8 cellular contexts compared by ENCODE assay signal in genomic region chr1:42420911-42421585, GRCh38. TPM values are rescaled to one million over a fixed set of nuclear protein-coding genes. Genes with fewer than 3 reads are reported as not detected.
DNase-seq lines count a peak whose midpoint lies in the region; ATAC-seq, FAIRE-seq and TF ChIP-seq lines count a peak whose summit lies in the region.

No MANE protein-coding gene starts in this region.

- no peaks in the 10 kb centered on the region for H3K79me2 ChIP-seq in K562 (ENCODE audit: control insufficient read depth, insufficient read depth, low read length)

- H3K4me1 ChIP-seq in K562 (replicated peaks in 1 of 2; ENCODE audit: control insufficient read depth in 2 of 2, insufficient read depth in 2 of 2, low read length in 2 of 2) = no peaks in the 10 kb centered on the region; a peak in 1 of 5 replicates
- peaks cover 14% of the 10 kb centered on the region for H3K4me1 ChIP-seq in lower lobe of right lung

- H3K27me3 Mint-ChIP-seq in stimulated activated naive CD8-positive, alpha-beta T cell treated with anti-CD3 and anti-CD28 coated beads, Interleukin-15, amount 100 ng/mL, for 72 hours = peaks cover 20% of the 10 kb centered on the region

- no peaks in the 10 kb centered on the region for H3K36me3 Mint-ChIP-seq in activated naive CD4-positive, alpha-beta T cell treated with anti-CD3 and anti-CD28 coated beads, Interleukin-2, amount 50 U/mL, for 72 hours

- no peak overlapping the region for H3K4me2 ChIP-seq in K562 (ENCODE audit: insufficient read depth, low read length)

- in situ Hi-C loops in K562 (cut with MboI) = no loop called here

- H3K27ac ChIP-seq in K562 (ENCODE audit: extremely low read depth, low read depth, low read length) (no peak overlapping the region), lower lobe of right lung (no peak overlapping the region)

- TF ChIP-seq RAD21 in K562 (CRISPR knock-in tag; conservative IDR thresholded peaks at IDR 0.05 in 1 of 2, IDR thresholded peaks at IDR 0.05 in 1 of 2) = no peak

- H3K27me3 ChIP-seq in K562 (ENCODE audit: control insufficient read depth in 2 of 2, insufficient read depth in 2 of 2, low read length in 2 of 2) (peaks cover 48 to 50% of the 10 kb centered on the region in 2 experiments), lower lobe of right lung (ENCODE audit: low read depth) (no peaks in the 10 kb centered on the region)

- no peaks in the 10 kb centered on the region for H4K20me1 ChIP-seq in K562 (replicated peaks; ENCODE audit: control insufficient read depth, insufficient read depth, low read length)

- no peak for TF ChIP-seq POLR2A in K562 (conservative IDR thresholded peaks at IDR 0.05)

- intact Hi-C loops in K562 (cut with micrococcal nuclease) (no loop called here), lower lobe of right lung (cut with DNase I) (no loop called here)

- H3K9ac ChIP-seq in K562 (ENCODE audit: insufficient read depth in 1 of 2, low read depth in 2 of 2, low read length in 2 of 2) = no peak overlapping the region

- POLR2A ChIA-PET in K562 (lab: Yijun Ruan, JAX) = interaction anchor here (0.5 kb wide), 1 partner anchor 143 kb away, joined by 3 read pairs; no protein-coding TSS in a partner anchor

- TF ChIP-seq EP300 in K562 (IDR thresholded peaks at IDR 0.05; ENCODE audit: low read length) = no peak

- no peak overlapping the region for H2AFZ ChIP-seq in K562 (ENCODE audit: low read depth, low read length)

- no peaks in the 10 kb centered on the region for H3K9me1 ChIP-seq in K562 (ENCODE audit: control insufficient read depth, insufficient read depth, low read length)

- 2% methylated on average over 10 of the region's 10 CpGs for WGBS in K562 (ENCODE audit: insufficient coverage, low coverage, missing lambda C conversion rate)

- H3K4me1 Mint-ChIP-seq in stimulated activated naive CD8-positive, alpha-beta T cell treated with anti-CD3 and anti-CD28 coated beads, Interleukin-15, amount 100 ng/mL, for 72 hours = no peaks in the 10 kb centered on the region

- no peaks in the 10 kb centered on the region for H3K9me3 ChIP-seq in K562 (replicated peaks; ENCODE audit: control insufficient read depth, insufficient read depth, low read depth, low read length)
- no peaks in the 10 kb centered on the region for H3K9me3 ChIP-seq in lower lobe of right lung

- TF ChIP-seq CTCF in AG09309 (IDR thresholded peaks at IDR 0.05; ENCODE audit: control insufficient read depth, insufficient read depth, low read depth, low read length, missing control alignments) (no peak), K562 (IDR thresholded peaks at IDR 0.05 in 2 of 3, conservative IDR thresholded peaks at IDR 0.05 in 1 of 3; ENCODE audit: insufficient read depth in 2 of 3, low read depth in 1 of 3, low read length in 3 of 3) (no peak), lower lobe of right lung (IDR thresholded peaks at IDR 0.05) (no peak), GM20000 (IDR thresholded peaks at IDR 0.05; ENCODE audit: extremely low read depth, missing control alignments) (no peak)

- H3K36me3 ChIP-seq in K562 (ENCODE audit: control insufficient read depth, insufficient read depth, low read length) (no peaks in the 10 kb centered on the region), lower lobe of right lung (no peaks in the 10 kb centered on the region)

- CTCF ChIA-PET in K562 (lab: Yijun Ruan, JAX; ENCODE audit: low intra/inter-chr PET ratio) = no interaction called here

- no TSS peak for BruUV-seq in K562 (replicated peaks; lab: Mats Ljungman, UMichigan)

- DNase-seq in AG09309 (ENCODE audit: low read depth) (peak; percentile 80), NCI-H1694 treated with DMSO at 0.1 percent for 48 hours (lab: John Stamatoyannopoulos, UW) (peak; percentile 98), K562 (ENCODE audit: extremely low read depth in 1 of 4, low spot score in 3 of 4) (no peak), lower lobe of right lung (no peak), GM20000 (ENCODE audit: low spot score) (no peak)
- no peak for DNase-seq in stimulated activated naive CD8-positive, alpha-beta T cell treated with anti-CD3 and anti-CD28 coated beads, Interleukin-15, amount 100 ng/mL, for 72 hours
- DNase-seq in activated naive CD4-positive, alpha-beta T cell treated with anti-CD3 and anti-CD28 coated beads, Interleukin-2, amount 50 U/mL, for 72 hours (ENCODE audit: low spot score in 2 of 2) = no peak

- no peak overlapping the region for H3K4me3 Mint-ChIP-seq in stimulated activated naive CD8-positive, alpha-beta T cell treated with anti-CD3 and anti-CD28 coated beads, Interleukin-15, amount 100 ng/mL, for 72 hours

- H3K27ac Mint-ChIP-seq in stimulated activated naive CD8-positive, alpha-beta T cell treated with anti-CD3 and anti-CD28 coated beads, Interleukin-15, amount 100 ng/mL, for 72 hours = no peak overlapping the region
- H3K27ac Mint-ChIP-seq in activated naive CD4-positive, alpha-beta T cell treated with anti-CD3 and anti-CD28 coated beads, Interleukin-2, amount 50 U/mL, for 72 hours = peak overlapping the region in 1 of 2 donors; percentile 57

- H3K9me3 Mint-ChIP-seq in stimulated activated naive CD8-positive, alpha-beta T cell treated with anti-CD3 and anti-CD28 coated beads, Interleukin-15, amount 100 ng/mL, for 72 hours = no peaks in the 10 kb centered on the region
- H3K9me3 Mint-ChIP-seq in activated naive CD4-positive, alpha-beta T cell treated with anti-CD3 and anti-CD28 coated beads, Interleukin-2, amount 50 U/mL, for 72 hours = no peaks in the 10 kb centered on the region

- no peak for FAIRE-seq in K562 (lab: Jason Lieb, UNC)

- H3K4me3 ChIP-seq in AG09309 (ENCODE audit: control insufficient read depth, low read depth, low read length) = no peak overlapping the region
- no peak overlapping the region for H3K4me3 ChIP-seq in K562
- no peak overlapping the region for H3K4me3 ChIP-seq in lower lobe of right lung

- ATAC-seq in K562 (no peak; the same call in 2 of the 3 replicates), lower lobe of right lung (peak; percentile 18 to 29), HG02981 (IDR thresholded peaks at IDR 0.05; ENCODE audit: unreplicated experiment) (no peak)
- no peak for ATAC-seq in stimulated activated naive CD8-positive, alpha-beta T cell treated with anti-CD3 and anti-CD28 coated beads, Interleukin-15, amount 100 ng/mL, for 72 hours
- ATAC-seq in activated naive CD4-positive, alpha-beta T cell treated with anti-CD3 and anti-CD28 coated beads, Interleukin-2, amount 50 U/mL, for 72 hours = no peak

RNA-seq across cellular contexts. Expression of gene ZMYND12, which starts 34.8 kb away (rescaled TPM):
- total RNA-seq in K562 (2011; cell fraction: chromatin; rRNA removed; ENCODE audit: low replicate concordance) = not detected in 2 replicates
- total RNA-seq in K562 (2011; cell fraction: nucleolus; rRNA removed) = not detected in 2 replicates
- not detected in 2 replicates for total RNA-seq in K562 (2011; cell fraction: nucleoplasm; rRNA removed)
- not detected in 2 replicates for total RNA-seq in K562 (2014; rRNA removed)
- total RNA-seq in K562 (2014; rRNA removed; fragmentation: Illumina TruSeq; extraction: Trizol) = not detected in 2 replicates
- not detected in 2 replicates for total RNA-seq in K562 (2015; rRNA removed; fragmentation: Illumina TruSeq; extraction: Trizol)
- total RNA-seq in K562 (2021) = not detected in 2 replicates
- polyA plus RNA-seq in K562 (2011; rRNA removed) = not detected in 2 replicates
- polyA plus RNA-seq in K562 (2011; cell fraction: cytosol; rRNA removed) = not detected in 2 replicates
- not detected in 2 replicates for polyA plus RNA-seq in K562 (2011; cell fraction: nucleus; rRNA removed)
- polyA plus RNA-seq in K562 (2012) = not detected in 2 replicates
- not detected in 2 replicates for polyA plus RNA-seq in K562 (2014; fragmentation: Illumina TruSeq; extraction: Trizol)
- polyA plus RNA-seq in K562 (2014; fragmentation: Nextera tagmentation; extraction: Ambion mirVana) = not detected
- polyA plus RNA-seq in K562 (2014; rRNA removed) = not detected in 2 replicates
- polyA minus RNA-seq in K562 (2011; rRNA and poly(A)+ RNA removed) = not detected in 2 replicates
- not detected in 2 replicates for polyA minus RNA-seq in K562 (2011; cell fraction: cytosol; rRNA and poly(A)+ RNA removed)
- not detected in 2 replicates for polyA minus RNA-seq in K562 (2011; cell fraction: nucleus; rRNA and poly(A)+ RNA removed)
- total RNA-seq in lower lobe of right lung = 2.8 TPM
- under 1 TPM; 0.45 to 0.84 TPM for total RNA-seq in activated naive CD4-positive, alpha-beta T cell treated with anti-CD3 and anti-CD28 coated beads, Interleukin-2, amount 50 U/mL, for 72 hours

RNA-seq across cellular contexts. Expression of gene PPCS, which starts 35.3 kb away (rescaled TPM):
- 8.8 and 11.0 TPM in 2 replicates for total RNA-seq in K562 (2011; cell fraction: chromatin; rRNA removed; ENCODE audit: low replicate concordance)
- 7.2 and 12.2 TPM in 2 replicates for total RNA-seq in K562 (2011; cell fraction: nucleolus; rRNA removed)
- 8.1 and 13.1 TPM in 2 replicates for total RNA-seq in K562 (2011; cell fraction: nucleoplasm; rRNA removed)
- total RNA-seq in K562 (2014; rRNA removed) = 13.0 and 22.2 TPM in 2 replicates
- 16.6 and 19.7 TPM in 2 replicates for total RNA-seq in K562 (2014; rRNA removed; fragmentation: Illumina TruSeq; extraction: Trizol)
- 14.8 and 16.5 TPM in 2 replicates for total RNA-seq in K562 (2015; rRNA removed; fragmentation: Illumina TruSeq; extraction: Trizol)
- total RNA-seq in K562 (2021) = 13.9 and 15.0 TPM in 2 replicates
- polyA plus RNA-seq in K562 (2011; rRNA removed) = 4.7 and 7.9 TPM in 2 replicates
- polyA plus RNA-seq in K562 (2011; cell fraction: cytosol; rRNA removed) = 7.4 and 33.1 TPM in 2 replicates
- 6.3 and 10.0 TPM in 2 replicates for polyA plus RNA-seq in K562 (2011; cell fraction: nucleus; rRNA removed)
- polyA plus RNA-seq in K562 (2012) = 13.5 and 26.0 TPM in 2 replicates
- polyA plus RNA-seq in K562 (2014; fragmentation: Illumina TruSeq; extraction: Trizol) = 12.8 and 15.2 TPM in 2 replicates
- 10 to 100 TPM; 12.9 to 14.2 TPM for polyA plus RNA-seq in K562 (2014; fragmentation: Nextera tagmentation; extraction: Ambion mirVana)
- polyA plus RNA-seq in K562 (2014; rRNA removed) = 20.6 and 34.6 TPM in 2 replicates
- 2.7 and 3.6 TPM in 2 replicates for polyA minus RNA-seq in K562 (2011; rRNA and poly(A)+ RNA removed)
- polyA minus RNA-seq in K562 (2011; cell fraction: cytosol; rRNA and poly(A)+ RNA removed) = 3.6 and 4.9 TPM in 2 replicates
- polyA minus RNA-seq in K562 (2011; cell fraction: nucleus; rRNA and poly(A)+ RNA removed) = 5.0 and 6.1 TPM in 2 replicates
- total RNA-seq in lower lobe of right lung = 55.0 TPM
- total RNA-seq in activated naive CD4-positive, alpha-beta T cell treated with anti-CD3 and anti-CD28 coated beads, Interleukin-2, amount 50 U/mL, for 72 hours = 10 to 100 TPM; 37.8 to 50.1 TPM

RNA-seq across cellular contexts. Expression of gene RIMKLA, which starts 40.5 kb away (rescaled TPM):
- not detected in 2 replicates for total RNA-seq in K562 (2011; cell fraction: chromatin; rRNA removed; ENCODE audit: low replicate concordance)
- not detected in 2 replicates for total RNA-seq in K562 (2011; cell fraction: nucleolus; rRNA removed)
- not detected in 2 replicates for total RNA-seq in K562 (2011; cell fraction: nucleoplasm; rRNA removed)
- under 0.01 TPM in 1 of 2 replicates, not detected in the other for total RNA-seq in K562 (2014; rRNA removed)
- total RNA-seq in K562 (2014; rRNA removed; fragmentation: Illumina TruSeq; extraction: Trizol) = not detected in 2 replicates
- not detected in 2 replicates for total RNA-seq in K562 (2015; rRNA removed; fragmentation: Illumina TruSeq; extraction: Trizol)
- 0.02 TPM in 2 replicates for total RNA-seq in K562 (2021)
- 0.08 TPM in 1 of 2 replicates, not detected in the other for polyA plus RNA-seq in K562 (2011; rRNA removed)
- polyA plus RNA-seq in K562 (2011; cell fraction: cytosol; rRNA removed) = under 0.01 TPM in 1 of 2 replicates, not detected in the other
- polyA plus RNA-seq in K562 (2011; cell fraction: nucleus; rRNA removed) = not detected in 2 replicates
- polyA plus RNA-seq in K562 (2012) = 0.01 TPM in 2 replicates
- polyA plus RNA-seq in K562 (2014; fragmentation: Illumina TruSeq; extraction: Trizol) = not detected in 2 replicates
- not detected for polyA plus RNA-seq in K562 (2014; fragmentation: Nextera tagmentation; extraction: Ambion mirVana)
- polyA plus RNA-seq in K562 (2014; rRNA removed) = not detected in 2 replicates
- not detected in 2 replicates for polyA minus RNA-seq in K562 (2011; rRNA and poly(A)+ RNA removed)
- not detected in 2 replicates for polyA minus RNA-seq in K562 (2011; cell fraction: cytosol; rRNA and poly(A)+ RNA removed)
- not detected in 2 replicates for polyA minus RNA-seq in K562 (2011; cell fraction: nucleus; rRNA and poly(A)+ RNA removed)
- total RNA-seq in lower lobe of right lung = 7.1 TPM
- total RNA-seq in activated naive CD4-positive, alpha-beta T cell treated with anti-CD3 and anti-CD28 coated beads, Interleukin-2, amount 50 U/mL, for 72 hours = 10 to 100 TPM in 1 of 2 donors, under 1 TPM in 1; 0.68 to 18.0 TPM

RNA-seq across cellular contexts. Expression of gene CCDC30, which starts 42.0 kb away (rescaled TPM):
- 0.23 and 1.9 TPM in 2 replicates for total RNA-seq in K562 (2011; cell fraction: chromatin; rRNA removed; ENCODE audit: low replicate concordance)
- total RNA-seq in K562 (2011; cell fraction: nucleolus; rRNA removed) = 0.50 and 0.66 TPM in 2 replicates
- 0.92 and 1.9 TPM in 2 replicates for total RNA-seq in K562 (2011; cell fraction: nucleoplasm; rRNA removed)
- total RNA-seq in K562 (2014; rRNA removed) = 0.05 and 0.08 TPM in 2 replicates
- 0.40 and 1.8 TPM in 2 replicates for total RNA-seq in K562 (2014; rRNA removed; fragmentation: Illumina TruSeq; extraction: Trizol)
- total RNA-seq in K562 (2015; rRNA removed; fragmentation: Illumina TruSeq; extraction: Trizol) = 0.36 and 0.41 TPM in 2 replicates
- 0.76 and 0.91 TPM in 2 replicates for total RNA-seq in K562 (2021)
- 0.17 and 0.19 TPM in 2 replicates for polyA plus RNA-seq in K562 (2011; rRNA removed)
- polyA plus RNA-seq in K562 (2011; cell fraction: cytosol; rRNA removed) = not detected in 2 replicates
- 0.21 and 0.33 TPM in 2 replicates for polyA plus RNA-seq in K562 (2011; cell fraction: nucleus; rRNA removed)
- polyA plus RNA-seq in K562 (2012) = 0.56 and 0.60 TPM in 2 replicates
- polyA plus RNA-seq in K562 (2014; fragmentation: Illumina TruSeq; extraction: Trizol) = 0.15 and 0.16 TPM in 2 replicates
- under 1 TPM; 0.24 to 0.44 TPM for polyA plus RNA-seq in K562 (2014; fragmentation: Nextera tagmentation; extraction: Ambion mirVana)
- 0.12 and 0.23 TPM in 2 replicates for polyA plus RNA-seq in K562 (2014; rRNA removed)
- polyA minus RNA-seq in K562 (2011; rRNA and poly(A)+ RNA removed) = 0.09 and 0.32 TPM in 2 replicates
- polyA minus RNA-seq in K562 (2011; cell fraction: cytosol; rRNA and poly(A)+ RNA removed) = not detected in 2 replicates
- 0.67 and 1.4 TPM in 2 replicates for polyA minus RNA-seq in K562 (2011; cell fraction: nucleus; rRNA and poly(A)+ RNA removed)
- total RNA-seq in lower lobe of right lung = 10.2 TPM
- 1 to 10 TPM; 2.2 to 2.3 TPM for total RNA-seq in activated naive CD4-positive, alpha-beta T cell treated with anti-CD3 and anti-CD28 coated beads, Interleukin-2, amount 50 U/mL, for 72 hours

Comparison
In these comparisons a context has a peak if more than half of its experiments do, and no peak if none do; other contexts are left out.
1. DNase-seq: peak in AG09309 (single experiment) and NCI-H1694 treated with DMSO at 0.1 percent for 48 hours (single experiment); none in K562 (0 of 4), lower lobe of right lung (single experiment), stimulated activated naive CD8-positive, alpha-beta T cell treated with anti-CD3 and anti-CD28 coated beads, Interleukin-15, amount 100 ng/mL, for 72 hours (0 of 2), GM20000 (single experiment) and activated naive CD4-positive, alpha-beta T cell treated with anti-CD3 and anti-CD28 coated beads, Interleukin-2, amount 50 U/mL, for 72 hours (0 of 2).
2. ATAC-seq: peak in lower lobe of right lung (2 of 2); none in K562 (single experiment), stimulated activated naive CD8-positive, alpha-beta T cell treated with anti-CD3 and anti-CD28 coated beads, Interleukin-15, amount 100 ng/mL, for 72 hours (single experiment), HG02981 (single experiment) and activated naive CD4-positive, alpha-beta T cell treated with anti-CD3 and anti-CD28 coated beads, Interleukin-2, amount 50 U/mL, for 72 hours (0 of 2).